ENCODE assay signal across 28 cellular contexts in the genomic region with DNA sequence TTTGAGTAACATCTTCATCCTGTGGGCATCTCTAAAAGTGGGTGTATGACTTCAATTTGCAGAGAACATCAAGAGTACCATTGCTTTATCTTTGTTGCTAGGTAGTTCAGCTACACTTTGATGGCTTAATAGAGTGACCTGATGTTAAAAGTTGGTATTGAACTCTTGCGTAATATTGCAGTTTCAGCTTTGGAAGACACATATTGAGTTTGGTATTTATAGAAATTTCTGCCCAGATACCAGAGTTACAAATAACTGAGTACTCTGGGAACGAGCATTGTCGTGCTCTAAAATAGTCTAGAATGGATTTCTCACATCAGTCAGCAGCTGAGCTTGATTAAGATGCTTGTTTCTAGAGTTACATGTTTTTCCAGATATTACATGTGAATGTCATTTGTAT. TPM values are rescaled to one million over a fixed set of nuclear protein-coding genes. Genes with fewer than 3 reads are reported as not detected.
DNase-seq lines count a peak whose midpoint lies in the region; ATAC-seq, FAIRE-seq and TF ChIP-seq lines count a peak whose summit lies in the region.
"Had no signal": no experiment of that assay in that cellular context is flagged by ENCODE, and none has a peak within 500 bp of the region (broad histone marks: within the 10 kb centered on the region; RNA-seq: fewer than 3 reads in every experiment).

No MANE protein-coding gene starts in this region.

- H2BK15ac ChIP-seq in neuronal stem cell (ENCODE audit: low read length) = no peak overlapping the region

- no peaks in the 10 kb centered on the region for H3K27me3 ChIP-seq in HepG2 (ENCODE audit: control insufficient read depth in 1 of 2, insufficient read depth in 2 of 2, low read length in 2 of 2)
- no peaks in the 10 kb centered on the region for H3K27me3 ChIP-seq in neuronal stem cell (ENCODE audit: control insufficient read depth in 3 of 3, insufficient read depth in 3 of 3, low read depth in 1 of 3, low read length in 3 of 3)
- no peaks in the 10 kb centered on the region for H3K27me3 ChIP-seq in H7 (ENCODE audit: control insufficient read depth, insufficient read depth, low read length)
- H3K27me3 ChIP-seq: SJSA1, transverse colon had no signal

- TF ChIP-seq EP300 in HepG2 (IDR thresholded peaks at IDR 0.05; ENCODE audit: low read depth in 2 of 2, low read length in 2 of 2) (no peak), HepG2 (CRISPR knock-in tag; IDR thresholded peaks at IDR 0.05; ENCODE audit: borderline replicate concordance) (no peak)

- H4K91ac ChIP-seq in neuronal stem cell (ENCODE audit: low read depth, low read length, poor library complexity) = no peak overlapping the region

- TF ChIP-seq CTCF in HepG2 (CRISPR knock-in tag; IDR thresholded peaks at IDR 0.05) = no peak

- H3K4me3 ChIP-seq in HepG2 (replicated peaks in 1 of 3; ENCODE audit: insufficient read depth in 1 of 3, low read depth in 2 of 3, low read length in 3 of 3) (no peak overlapping the region), neuronal stem cell (ENCODE audit: low read length in 2 of 2) (no peak overlapping the region), H7 (ENCODE audit: insufficient read depth, low read depth, low read length) (no peak overlapping the region)
- H3K4me3 ChIP-seq: SJSA1, transverse colon had no signal

- 100% methylated on average over 3 of the region's 3 CpGs for WGBS in HepG2 (ENCODE audit: low lambda C conversion rate)
- WGBS in neuronal stem cell (ENCODE audit: extremely low coverage in 2 of 2, insufficient read length in 2 of 2, insufficient replicate concordance in 1 of 2), 2 donors = no CpG with 5 or more reads among the region's 3 CpGs

- H4K8ac ChIP-seq in neuronal stem cell (ENCODE audit: low read depth, low read length) = no peak overlapping the region

- no peak overlapping the region for H2AK5ac ChIP-seq in neuronal stem cell (ENCODE audit: low read depth, low read length)

- POLR2A ChIA-PET in HepG2 (lab: Yijun Ruan, JAX) = no interaction called here

- DNase-seq in AG20443 (ENCODE audit: low spot score) = peak; percentile 21
- peak; percentile 49 for DNase-seq in LHCN-M2 (ENCODE audit: low read depth)
- no peak for DNase-seq in effector memory CD8-positive, alpha-beta T cell
- DNase-seq in HepG2 (ENCODE audit: low spot score) = no peak
- no peak for DNase-seq in stimulated activated naive CD4-positive, alpha-beta T cell (lab: John Stamatoyannopoulos, UW)
- DNase-seq in neuronal stem cell (ENCODE audit: low spot score) = no peak
- DNase-seq in glomerular visceral epithelial cell (ENCODE audit: extremely low spot score) = no peak
- no peak for DNase-seq in H7
- DNase-seq: activated CD4-positive, alpha-beta memory T cell treated with anti-CD3 and anti-CD28 coated beads, Interleukin-2, amount 10 ng/mL, durations not matched to agents 7 days and 5 days; COR-L47; DMS79; effector memory CD4-positive, alpha-beta T cell; head of caudate nucleus; mammary epithelial cell; NCI-H1436 treated with DMSO at 0.1 percent for 48 hours; NCI-H510A treated with DMSO at 0.1 percent for 48 hours; stimulated activated CD8-positive, alpha-beta memory T cell treated with anti-CD3 and anti-CD28 coated beads, Interleukin-4, amount 100 ng/mL, for 48 hours; T-cell; transverse colon had no signal

- no peak overlapping the region for H3K9ac ChIP-seq in HepG2 (ENCODE audit: insufficient read depth, low read depth, low read length)
- no peak overlapping the region for H3K9ac ChIP-seq in neuronal stem cell (ENCODE audit: low read depth, low read length, poor library complexity)

- no peak overlapping the region for H3K23ac ChIP-seq in neuronal stem cell (ENCODE audit: low read depth, low read length, poor library complexity)

- no peaks in the 10 kb centered on the region for H3K9me3 ChIP-seq in HepG2 (ENCODE audit: low read length)
- H3K9me3 ChIP-seq in neuronal stem cell (replicated peaks in 1 of 2; ENCODE audit: control insufficient read depth in 2 of 2, insufficient read depth in 1 of 2, low read depth in 1 of 2, low read length in 2 of 2) = no peaks in the 10 kb centered on the region
- H3K9me3 ChIP-seq: SJSA1, transverse colon had no signal

- no peak overlapping the region for H2AFZ ChIP-seq in HepG2 (ENCODE audit: low read length)
- no peak overlapping the region for H2AFZ ChIP-seq in neuronal stem cell (ENCODE audit: low read length)

- H3K27ac ChIP-seq in HepG2 (ENCODE audit: extremely low read length, insufficient read depth, low read length) (no peak overlapping the region), neuronal stem cell (replicated peaks; ENCODE audit: low read length) (no peak overlapping the region)
- H3K27ac ChIP-seq: HL-60, SJSA1, transverse colon had no signal

- no peaks in the 10 kb centered on the region for H3K9me3 Mint-ChIP-seq in effector memory CD8-positive, alpha-beta T cell
- H3K9me3 Mint-ChIP-seq: activated CD4-positive, alpha-beta memory T cell treated with anti-CD3 and anti-CD28 coated beads, Interleukin-2, amount 10 ng/mL, durations not matched to agents 7 days and 5 days; activated T-helper 2 cell treated with anti-CD3 and anti-CD28 coated beads, Interferon-gamma antibody, Interleukin-2, Interleukin-4, amounts not matched to agents 10 μg/mL and 5 μg/mL and 100 μg/mL, durations not matched to agents 14 hours and 24 hours and 36 hours; T-cell had no signal

- CTCF ChIA-PET in HepG2 (lab: Yijun Ruan, JAX; ENCODE audit: low intra/inter-chr PET ratio, low total read pairs) = no interaction called here

- BruUV-seq in HepG2 (replicated peaks; lab: Mats Ljungman, UMichigan) = TSS peak; percentile 37

- no peaks in the 10 kb centered on the region for H3K27me3 Mint-ChIP-seq in effector memory CD8-positive, alpha-beta T cell
- H3K27me3 Mint-ChIP-seq: activated CD4-positive, alpha-beta memory T cell treated with anti-CD3 and anti-CD28 coated beads, Interleukin-2, amount 10 ng/mL, durations not matched to agents 7 days and 5 days; activated naive CD8-positive, alpha-beta T cell; B cell; progenitor cell of endocrine pancreas; T-cell had no signal

- H3K18ac ChIP-seq in neuronal stem cell (ENCODE audit: low read length) = no peak overlapping the region

- H3K27ac Mint-ChIP-seq in effector memory CD8-positive, alpha-beta T cell = peak overlapping the region; percentile 35 to 83
- H3K27ac Mint-ChIP-seq: activated naive CD8-positive, alpha-beta T cell; activated T-helper 2 cell treated with anti-CD3 and anti-CD28 coated beads, Interferon-gamma antibody, Interleukin-2, Interleukin-4, amounts not matched to agents 10 μg/mL and 5 μg/mL and 100 μg/mL, durations not matched to agents 14 hours and 24 hours and 36 hours; progenitor cell of endocrine pancreas; T-cell had no signal

- no peak overlapping the region for H2BK120ac ChIP-seq in neuronal stem cell (ENCODE audit: low read depth, low read length)

- H3K79me1 ChIP-seq in neuronal stem cell (ENCODE audit: low read depth, low read length) = no peaks in the 10 kb centered on the region

- no peak for ATAC-seq in effector memory CD8-positive, alpha-beta T cell (replicated peaks)
- no peak for ATAC-seq in HepG2
- ATAC-seq: activated CD4-positive, CD25-positive, alpha-beta regulatory T cell treated with anti-CD3 and anti-CD28 coated beads, Interleukin-2, amount 50 U/mL, for 24 hours; Panc1; T-cell had no signal

- H2BK5ac ChIP-seq in neuronal stem cell (ENCODE audit: low read length) = no peak overlapping the region

- H3K4me2 ChIP-seq in HepG2 (ENCODE audit: low read depth, low read length) (no peak overlapping the region), neuronal stem cell (ENCODE audit: insufficient read depth, low read length, poor library complexity, severe bottlenecking) (no peak overlapping the region)

- no peak overlapping the region for H2BK12ac ChIP-seq in neuronal stem cell (ENCODE audit: low read length)

- H3K36me3 Mint-ChIP-seq in effector memory CD8-positive, alpha-beta T cell (ENCODE audit: insufficient read depth) = peaks cover 28% of the 10 kb centered on the region

- TF ChIP-seq POLR2A in HepG2 (IDR thresholded peaks at IDR 0.05; ENCODE audit: insufficient read depth in 1 of 2, low read depth in 2 of 2, low read length in 2 of 2) = no peak

- in situ Hi-C loops in HepG2 (cut with HindIII; ENCODE audit: extremely low pct_ligation_motif_present, low pct_unique_long_range_greater_than_20kb) = no loop called here

- no peak for FAIRE-seq in HepG2 (lab: Jason Lieb, UNC)
- FAIRE-seq: GM12891 had no signal

- H3K4me1 Mint-ChIP-seq in effector memory CD8-positive, alpha-beta T cell (ENCODE audit: low read depth in 2 of 2) = peaks cover 28 to 33% of the 10 kb centered on the region in 2 donors

- H3K4me3 Mint-ChIP-seq in effector memory CD8-positive, alpha-beta T cell = no peak overlapping the region
- H3K4me3 Mint-ChIP-seq: activated CD4-positive, alpha-beta memory T cell treated with anti-CD3 and anti-CD28 coated beads, Interleukin-2, amount 10 ng/mL, durations not matched to agents 7 days and 5 days; activated naive CD8-positive, alpha-beta T cell; B cell; T-cell had no signal

- no peak overlapping the region for H3K14ac ChIP-seq in neuronal stem cell (ENCODE audit: low read length)

- H3K36me3 ChIP-seq in HepG2 (replicated peaks in 1 of 2; ENCODE audit: control insufficient read depth in 1 of 2, insufficient read depth in 2 of 2, low read length in 2 of 2) (peaks cover 34 to 88% of the 10 kb centered on the region in 2 experiments), neuronal stem cell (replicated peaks in 1 of 2; ENCODE audit: control insufficient read depth in 2 of 2, insufficient read depth in 2 of 2, low read length in 2 of 2) (peaks cover 36 to 93% of the 10 kb centered on the region in 2 donors), H7 (replicated peaks; ENCODE audit: control insufficient read depth, insufficient read depth, low read length) (peaks cover 52% of the 10 kb centered on the region)
- H3K36me3 ChIP-seq: transverse colon had no signal

- H4K20me1 ChIP-seq in HepG2 (ENCODE audit: insufficient read depth, low read length) = no peaks in the 10 kb centered on the region

- H3K4ac ChIP-seq in neuronal stem cell (ENCODE audit: low read length) = no peak overlapping the region

- H3K4me1 ChIP-seq in HepG2 (ENCODE audit: insufficient read depth, low read length) (no peaks in the 10 kb centered on the region), neuronal stem cell (ENCODE audit: control insufficient read depth in 2 of 2, insufficient read depth in 1 of 2, low read depth in 1 of 2, low read length in 2 of 2) (peaks cover 0 to 3% of the 10 kb centered on the region in 2 donors)

- no peaks in the 10 kb centered on the region for H3K79me2 ChIP-seq in HepG2 (ENCODE audit: insufficient read depth, low read length)

- no peak for TF ChIP-seq RAD21 in HepG2 (CRISPR knock-in tag; IDR thresholded peaks at IDR 0.05)

- intact Hi-C loops in HepG2 (cut with micrococcal nuclease; ENCODE audit: unreplicated experiment) = no loop called here

RNA-seq across cellular contexts. Expression of gene AKAP5, which starts 24.8 kb away (rescaled TPM):
- 0.13 and 0.40 TPM in 2 replicates for total RNA-seq in LHCN-M2 (2014; rRNA removed)
- polyA plus RNA-seq in LHCN-M2 (2012) = 0.36 TPM
- total RNA-seq in HepG2 (2016; rRNA removed; fragmentation: Illumina TruSeq; extraction: Trizol) = 1.5 and 2.1 TPM in 2 replicates
- total RNA-seq in HepG2 (2016; cell fraction: cytosol; rRNA removed; fragmentation: Illumina TruSeq; extraction: Trizol; ENCODE audit: low read depth) = 0.10 and 0.18 TPM in 2 replicates
- total RNA-seq in HepG2 (2016; cell fraction: insoluble cytoplasmic fraction; rRNA removed; fragmentation: Illumina TruSeq; extraction: Trizol) = 1.4 and 1.9 TPM in 2 replicates
- 0.86 and 0.99 TPM in 2 replicates for total RNA-seq in HepG2 (2016; cell fraction: membrane; rRNA removed; fragmentation: Illumina TruSeq; extraction: Trizol)
- 2.1 TPM in 2 replicates for total RNA-seq in HepG2 (2016; cell fraction: nucleus; rRNA removed; fragmentation: Illumina TruSeq; extraction: Trizol)
- 0.13 and 0.18 TPM in 2 replicates for polyA plus RNA-seq in HepG2 (2011; rRNA removed)
- 0.08 and 0.12 TPM in 2 replicates for polyA plus RNA-seq in HepG2 (2011; cell fraction: cytosol; rRNA removed)
- polyA plus RNA-seq in HepG2 (2011; cell fraction: nucleus; rRNA removed) = 0.05 and 0.12 TPM in 2 replicates
- polyA plus RNA-seq in HepG2 (2012) = 0.13 and 0.47 TPM in 2 replicates
- polyA plus RNA-seq in HepG2 (2016; cell fraction: cytosol; fragmentation: Illumina TruSeq; extraction: Trizol; ENCODE audit: low read depth) = 0.11 TPM in 2 replicates
- polyA plus RNA-seq in HepG2 (2016; cell fraction: insoluble cytoplasmic fraction; fragmentation: Illumina TruSeq; extraction: Trizol; ENCODE audit: low read depth) = 1.3 and 1.5 TPM in 2 replicates
- polyA plus RNA-seq in HepG2 (2016; cell fraction: membrane; fragmentation: Illumina TruSeq; extraction: Trizol; ENCODE audit: low read depth) = 0.46 and 0.49 TPM in 2 replicates
- 1.1 and 1.2 TPM in 2 replicates for polyA plus RNA-seq in HepG2 (2016; cell fraction: nucleus; fragmentation: Illumina TruSeq; extraction: Trizol; ENCODE audit: insufficient read depth, low read depth)
- 0.12 and 0.82 TPM in 2 replicates for polyA minus RNA-seq in HepG2 (2011; rRNA and poly(A)+ RNA removed; ENCODE audit: low replicate concordance)
- 0.30 and 0.35 TPM in 2 replicates for polyA minus RNA-seq in HepG2 (2011; cell fraction: cytosol; rRNA and poly(A)+ RNA removed)
- 0.90 and 1.6 TPM in 2 replicates for polyA minus RNA-seq in HepG2 (2011; cell fraction: nucleus; rRNA and poly(A)+ RNA removed)
- 1.1 TPM for polyA plus RNA-seq in neuronal stem cell (2013, experiment 1 of 2)
- 1.1 TPM for polyA plus RNA-seq in neuronal stem cell (2013, experiment 2 of 2)
- 0.62 and 1.1 TPM in 2 replicates for total RNA-seq in H7 (2014; rRNA removed; shearing (Covaris generic))

RNA-seq across cellular contexts. Expression of gene MTHFD1, which starts 52.3 kb away (rescaled TPM):
- total RNA-seq in LHCN-M2 (2014; rRNA removed) = 68.9 and 82.1 TPM in 2 replicates
- polyA plus RNA-seq in LHCN-M2 (2012) = 88.3 TPM
- 106 and 186 TPM in 2 replicates for total RNA-seq in HepG2 (2016; rRNA removed; fragmentation: Illumina TruSeq; extraction: Trizol)
- 27.7 and 41.1 TPM in 2 replicates for total RNA-seq in HepG2 (2016; cell fraction: cytosol; rRNA removed; fragmentation: Illumina TruSeq; extraction: Trizol; ENCODE audit: low read depth)
- total RNA-seq in HepG2 (2016; cell fraction: insoluble cytoplasmic fraction; rRNA removed; fragmentation: Illumina TruSeq; extraction: Trizol) = 106 and 176 TPM in 2 replicates
- total RNA-seq in HepG2 (2016; cell fraction: membrane; rRNA removed; fragmentation: Illumina TruSeq; extraction: Trizol) = 37.7 and 38.9 TPM in 2 replicates
- total RNA-seq in HepG2 (2016; cell fraction: nucleus; rRNA removed; fragmentation: Illumina TruSeq; extraction: Trizol) = 117 and 125 TPM in 2 replicates
- 31.0 and 33.6 TPM in 2 replicates for polyA plus RNA-seq in HepG2 (2011; rRNA removed)
- polyA plus RNA-seq in HepG2 (2011; cell fraction: cytosol; rRNA removed) = 24.6 and 25.3 TPM in 2 replicates
- polyA plus RNA-seq in HepG2 (2011; cell fraction: nucleus; rRNA removed) = 36.7 and 38.0 TPM in 2 replicates
- 65.7 and 92.6 TPM in 2 replicates for polyA plus RNA-seq in HepG2 (2012)
- polyA plus RNA-seq in HepG2 (2016; cell fraction: cytosol; fragmentation: Illumina TruSeq; extraction: Trizol; ENCODE audit: low read depth) = 15.0 and 19.1 TPM in 2 replicates
- 175 and 178 TPM in 2 replicates for polyA plus RNA-seq in HepG2 (2016; cell fraction: insoluble cytoplasmic fraction; fragmentation: Illumina TruSeq; extraction: Trizol; ENCODE audit: low read depth)
- polyA plus RNA-seq in HepG2 (2016; cell fraction: membrane; fragmentation: Illumina TruSeq; extraction: Trizol; ENCODE audit: low read depth) = 28.8 and 31.3 TPM in 2 replicates
- 154 and 168 TPM in 2 replicates for polyA plus RNA-seq in HepG2 (2016; cell fraction: nucleus; fragmentation: Illumina TruSeq; extraction: Trizol; ENCODE audit: insufficient read depth, low read depth)
- 55.0 and 195 TPM in 2 replicates for polyA minus RNA-seq in HepG2 (2011; rRNA and poly(A)+ RNA removed; ENCODE audit: low replicate concordance)
- 51.5 and 63.7 TPM in 2 replicates for polyA minus RNA-seq in HepG2 (2011; cell fraction: cytosol; rRNA and poly(A)+ RNA removed)
- polyA minus RNA-seq in HepG2 (2011; cell fraction: nucleus; rRNA and poly(A)+ RNA removed) = 76.7 and 120 TPM in 2 replicates
- 44.9 TPM for polyA plus RNA-seq in neuronal stem cell (2013, experiment 1 of 2)
- polyA plus RNA-seq in neuronal stem cell (2013, experiment 2 of 2) = 46.4 TPM
- total RNA-seq in H7 (2014; rRNA removed; shearing (Covaris generic)) = 55.8 and 58.6 TPM in 2 replicates

Comparison
In these comparisons a context has a peak if more than half of its experiments do, and no peak if none do; other contexts are left out.
1. DNase-seq: peak in AG20443 (single experiment) and LHCN-M2 (single experiment); none in effector memory CD8-positive, alpha-beta T cell (0 of 3), HepG2 (single experiment), stimulated activated naive CD4-positive, alpha-beta T cell (0 of 6), neuronal stem cell (single experiment), glomerular visceral epithelial cell (single experiment) and H7 (single experiment).